16 cellular contexts compared by ENCODE assay signal in the genomic region with DNA sequence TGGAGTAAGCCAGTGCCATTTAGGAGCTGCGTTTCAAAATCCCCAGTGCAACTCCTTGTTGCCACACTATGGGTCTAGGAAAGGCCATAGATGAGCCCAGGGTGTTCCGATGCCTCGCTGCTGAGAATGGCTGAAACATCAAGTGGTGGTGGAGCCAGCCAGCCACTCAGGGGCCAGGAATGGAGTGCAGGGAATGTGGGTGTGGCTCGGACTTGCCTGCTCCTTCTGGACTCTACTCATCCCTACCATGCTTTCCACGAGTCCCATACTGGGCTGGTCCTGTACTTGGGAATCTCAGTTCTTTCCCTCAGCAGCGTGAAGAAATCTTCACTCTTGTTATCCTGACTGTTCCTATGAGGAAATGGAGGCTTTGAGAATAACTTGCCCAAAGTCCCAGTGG.
"Had no signal": no experiment of that assay in that cellular context is flagged by ENCODE, and none has a peak within 500 bp of the region (broad histone marks: within the 10 kb centered on the region; RNA-seq: fewer than 3 reads in every experiment).

No MANE protein-coding gene starts in this region.

- DNase-seq: dorsolateral prefrontal cortex; effector memory CD4-positive, alpha-beta T cell; gastrocnemius medialis; kidney; left cardiac atrium; left ventricle myocardium inferior; lower lobe of right lung; psoas muscle; retina; spleen; stimulated activated CD4-positive, alpha-beta T cell treated with anti-CD3 and anti-CD28 coated beads, Interleukin-15, amount 100 ng/mL, for 24 hours; stimulated activated CD4-positive, alpha-beta T cell treated with anti-CD3 and anti-CD28 coated beads, Interleukin-1b, Interleukin-23, amount 100 ng/mL, for 48 hours; stimulated activated CD4-positive, alpha-beta T cell treated with anti-CD3 and anti-CD28 coated beads, Interleukin-4, amount 100 ng/mL, for 24 hours; stimulated activated naive B cell treated with anti-CD40 and anti-IgM and Interleukin-4, amounts not matched to agents 10 μg/mL and 1 μg/mL and 100 μg/mL, for 72 hours; stimulated activated naive CD8-positive, alpha-beta T cell treated with anti-CD3 and anti-CD28 coated beads, Interleukin-15, amount 100 ng/mL, for 72 hours; testis had no signal
